ENCODE assay signal across 16 cellular contexts in genomic region chr18:49886891-49887764, GRCh38.
DNase-seq lines count a peak whose midpoint lies in the region; ATAC-seq, FAIRE-seq and TF ChIP-seq lines count a peak whose summit lies in the region.
"Had no signal": no experiment of that assay in that cellular context is flagged by ENCODE, and none has a peak within 500 bp of the region (broad histone marks: within the 10 kb centered on the region; RNA-seq: fewer than 3 reads in every experiment).

No MANE protein-coding gene starts in this region.

- no peak overlapping the region for H3K4me3 Mint-ChIP-seq in stimulated activated effector memory CD8-positive, alpha-beta T cell treated with anti-CD3 and anti-CD28 coated beads, Interleukin-12 subunit alpha, Interleukin-12 subunit beta, amount 100 ng/mL, for 72 hours
- H3K4me3 Mint-ChIP-seq in naive thymus-derived CD4-positive, alpha-beta T cell: no peak overlapping the region
- H3K4me3 Mint-ChIP-seq: T-helper 17 cell had no signal

- 29% methylated on average over 10 of the region's 10 CpGs for WGBS in GM12878 (ENCODE audit: insufficient coverage, insufficient replicate concordance, low lambda C conversion rate, missing lambda C conversion rate)

- POLR2A ChIA-PET in GM12878 (lab: Charles Lee): no interaction called here
- POLR2A ChIA-PET in naive thymus-derived CD4-positive, alpha-beta T cell (lab: Charles Lee): interaction anchor here (0.6 kb wide), 1 partner anchor 1219 kb away, joined by 6 read pairs; no protein-coding TSS in a partner anchor

- TF ChIP-seq EP300 in Ishikawa (IDR thresholded peaks at IDR 0.05; ENCODE audit: borderline replicate concordance) (no peak), GM12878 (IDR thresholded peaks at IDR 0.05; ENCODE audit: borderline replicate concordance in 1 of 2, control insufficient read depth in 1 of 2, low read depth in 2 of 2, low read length in 2 of 2) (no peak)

- TF ChIP-seq POLR2A in GM12878 (IDR thresholded peaks at IDR 0.05; ENCODE audit: low read depth, low read length): no peak

- no peak overlapping the region for H3K4me3 ChIP-seq in GM12878
- no peak overlapping the region for H3K4me3 ChIP-seq in naive thymus-derived CD4-positive, alpha-beta T cell (ENCODE audit: low read length)
- H3K4me3 ChIP-seq: body of pancreas, uterus had no signal

- no peaks in the 10 kb centered on the region for H3K9me3 Mint-ChIP-seq in activated naive CD4-positive, alpha-beta T cell treated with anti-CD3 and anti-CD28 coated beads, Interleukin-2, amount 50 U/mL, for 72 hours
- no peaks in the 10 kb centered on the region for H3K9me3 Mint-ChIP-seq in stimulated activated effector memory CD8-positive, alpha-beta T cell treated with anti-CD3 and anti-CD28 coated beads, Interleukin-12 subunit alpha, Interleukin-12 subunit beta, amount 100 ng/mL, for 72 hours
- no peaks in the 10 kb centered on the region for H3K9me3 Mint-ChIP-seq in naive thymus-derived CD4-positive, alpha-beta T cell

- H2AFZ ChIP-seq in GM12878 (ENCODE audit: control insufficient read depth, low read depth, low read length): no peak overlapping the region

- no peaks in the 10 kb centered on the region for H3K9me3 ChIP-seq in GM12878 (replicated peaks; ENCODE audit: control insufficient read depth, insufficient read depth, low read length)
- H3K9me3 ChIP-seq in naive thymus-derived CD4-positive, alpha-beta T cell (ENCODE audit: control insufficient read depth in 2 of 3, low read length in 3 of 3): no peaks in the 10 kb centered on the region
- H3K9me3 ChIP-seq: body of pancreas, uterus had no signal

- CTCF ChIA-PET in GM12878 (lab: Yijun Ruan, JAX): no interaction called here
- CTCF ChIA-PET in naive thymus-derived CD4-positive, alpha-beta T cell (lab: Charles Lee): no interaction called here

- ATAC-seq in activated naive CD4-positive, alpha-beta T cell treated with anti-CD3 and anti-CD28 coated beads, Interleukin-2, amount 50 U/mL, for 72 hours: peak; percentile 46 to 61
- no peak for ATAC-seq in GM12878
- ATAC-seq in stimulated activated effector memory CD8-positive, alpha-beta T cell treated with anti-CD3 and anti-CD28 coated beads, Interleukin-12 subunit alpha, Interleukin-12 subunit beta, amount 100 ng/mL, for 72 hours: peak; percentile 65
- no peak for ATAC-seq in naive thymus-derived CD4-positive, alpha-beta T cell
- ATAC-seq: body of pancreas, left cardiac atrium, T-helper 17 cell had no signal

- H3K9ac ChIP-seq in GM12878 (ENCODE audit: control insufficient read depth, insufficient read depth, low read length): no peak overlapping the region

- peaks cover 4 to 15% (median 10%) of the 10 kb centered on the region in 5 donors for H3K27me3 Mint-ChIP-seq in naive thymus-derived CD4-positive, alpha-beta T cell

- no peak overlapping the region for H3K4me2 ChIP-seq in GM12878 (ENCODE audit: control insufficient read depth, insufficient read depth)

- H3K27me3 ChIP-seq in GM12878 (replicated peaks in 1 of 2; ENCODE audit: control insufficient read depth in 2 of 2, insufficient read depth in 2 of 2, low read length in 1 of 2): peaks cover 0 to 3% of the 10 kb centered on the region in 2 experiments; a peak in 1 of 4 replicates
- H3K27me3 ChIP-seq in naive thymus-derived CD4-positive, alpha-beta T cell (ENCODE audit: control insufficient read depth in 2 of 2, insufficient read depth in 2 of 2, low read length in 2 of 2): no peaks in the 10 kb centered on the region
- H3K27me3 ChIP-seq: body of pancreas, uterus had no signal

- BruUV-seq in GM12878 (replicated peaks; lab: Mats Ljungman, UMichigan): no TSS peak

- H3K36me3 Mint-ChIP-seq in activated naive CD4-positive, alpha-beta T cell treated with anti-CD3 and anti-CD28 coated beads, Interleukin-2, amount 50 U/mL, for 72 hours: no peaks in the 10 kb centered on the region
- H3K36me3 Mint-ChIP-seq in stimulated activated effector memory CD8-positive, alpha-beta T cell treated with anti-CD3 and anti-CD28 coated beads, Interleukin-12 subunit alpha, Interleukin-12 subunit beta, amount 100 ng/mL, for 72 hours: no peaks in the 10 kb centered on the region
- H3K36me3 Mint-ChIP-seq in naive thymus-derived CD4-positive, alpha-beta T cell: no peaks in the 10 kb centered on the region

- no peaks in the 10 kb centered on the region for H3K4me1 Mint-ChIP-seq in stimulated activated effector memory CD8-positive, alpha-beta T cell treated with anti-CD3 and anti-CD28 coated beads, Interleukin-12 subunit alpha, Interleukin-12 subunit beta, amount 100 ng/mL, for 72 hours
- H3K4me1 Mint-ChIP-seq in naive thymus-derived CD4-positive, alpha-beta T cell: peaks cover 0 to under 1% (median 0%) of the 10 kb centered on the region in 7 donors
- H3K4me1 Mint-ChIP-seq: T-helper 17 cell had no signal

- no peaks in the 10 kb centered on the region for H3K79me2 ChIP-seq in GM12878 (ENCODE audit: control insufficient read depth, insufficient read depth, low read length)

- in situ Hi-C loops in GM12878 (cut with MboI): no loop called here

- H3K4me1 ChIP-seq in GM12878 (ENCODE audit: control insufficient read depth, insufficient read depth, low read length): no peaks in the 10 kb centered on the region
- H3K4me1 ChIP-seq in naive thymus-derived CD4-positive, alpha-beta T cell (ENCODE audit: control insufficient read depth in 2 of 2, insufficient read depth in 2 of 2, low read length in 2 of 2): no peaks in the 10 kb centered on the region
- H3K4me1 ChIP-seq: body of pancreas, uterus had no signal

- intact Hi-C loops in GM12878 (cut with micrococcal nuclease; ENCODE audit: unreplicated experiment): no loop called here
- intact Hi-C loops in naive thymus-derived CD4-positive, alpha-beta T cell (cut with micrococcal nuclease): no loop called here

- no peaks in the 10 kb centered on the region for H3K36me3 ChIP-seq in GM12878 (ENCODE audit: control insufficient read depth in 2 of 2, insufficient read depth in 2 of 2, low read length in 1 of 2)
- H3K36me3 ChIP-seq in naive thymus-derived CD4-positive, alpha-beta T cell (ENCODE audit: control insufficient read depth in 2 of 3, insufficient read depth in 3 of 3, low read length in 3 of 3): no peaks in the 10 kb centered on the region
- H3K36me3 ChIP-seq: uterus had no signal

- H3K27ac ChIP-seq in GM12878 (ENCODE audit: control insufficient read depth, insufficient read depth): no peak overlapping the region
- H3K27ac ChIP-seq in naive thymus-derived CD4-positive, alpha-beta T cell (ENCODE audit: low read depth, low read length): no peak overlapping the region
- H3K27ac ChIP-seq: body of pancreas, uterus had no signal

- FAIRE-seq in GM12878 (lab: Jason Lieb, UNC): no peak

- no peak overlapping the region for H3K27ac Mint-ChIP-seq in activated naive CD4-positive, alpha-beta T cell treated with anti-CD3 and anti-CD28 coated beads, Interleukin-2, amount 50 U/mL, for 72 hours
- no peak overlapping the region for H3K27ac Mint-ChIP-seq in stimulated activated effector memory CD8-positive, alpha-beta T cell treated with anti-CD3 and anti-CD28 coated beads, Interleukin-12 subunit alpha, Interleukin-12 subunit beta, amount 100 ng/mL, for 72 hours
- no peak overlapping the region for H3K27ac Mint-ChIP-seq in naive thymus-derived CD4-positive, alpha-beta T cell
- H3K27ac Mint-ChIP-seq: T-helper 17 cell had no signal

- no peaks in the 10 kb centered on the region for H4K20me1 ChIP-seq in GM12878 (ENCODE audit: control insufficient read depth, insufficient read depth)

- TF ChIP-seq CTCF in GM12878 (IDR thresholded peaks at IDR 0.05 in 2 of 3, conservative IDR thresholded peaks at IDR 0.05 in 1 of 3; ENCODE audit: control insufficient read depth in 2 of 3, extremely low read depth in 1 of 3, insufficient read depth in 1 of 3, low read depth in 3 of 3, low read length in 3 of 3): no peak

- RAD21 ChIA-PET in GM12878 (lab: Charles Lee; ENCODE audit: unreplicated experiment): no interaction called here

- no peak for DNase-seq in activated naive CD4-positive, alpha-beta T cell treated with anti-CD3 and anti-CD28 coated beads, Interleukin-2, amount 50 U/mL, for 72 hours (ENCODE audit: low spot score in 2 of 2)
- no peak for DNase-seq in activated naive CD4-positive, alpha-beta T cell treated with anti-CD3 and anti-CD28 coated beads, Interleukin-2, amount 50 U/mL, for 16 hours
- DNase-seq in GM12878 (ENCODE audit: low read depth, low spot score): no peak
- no peak for DNase-seq in stimulated activated effector memory CD8-positive, alpha-beta T cell treated with anti-CD3 and anti-CD28 coated beads, Interleukin-12 subunit alpha, Interleukin-12 subunit beta, amount 100 ng/mL, for 72 hours (ENCODE audit: low spot score in 2 of 2)
- no peak for DNase-seq in NCI-H748 treated with DMSO at 0.1 percent for 48 hours (lab: John Stamatoyannopoulos, UW)
- DNase-seq in activated CD4-positive, alpha-beta T cell treated with anti-CD3 and anti-CD28 coated beads, Interleukin-2, amount 50 U/mL, for 4 hours: no peak
- DNase-seq in naive thymus-derived CD4-positive, alpha-beta T cell: no peak
- DNase-seq: activated CD4-positive, alpha-beta T cell treated with anti-CD3 and anti-CD28 coated beads for 48 hours; AML-193; body of pancreas; DMS79; head of caudate nucleus; left cardiac atrium; T-helper 17 cell; uterus had no signal

- SMC1A ChIA-PET in GM12878 (lab: Charles Lee; ENCODE audit: uncharacterized antibody, unreplicated experiment): no interaction called here

- peak; percentile 9; the same call in 1 of the 2 replicates for TF ChIP-seq RAD21 in Ishikawa (IDR thresholded peaks at IDR 0.05; ENCODE audit: low read depth)
- peak; percentile 27; the same call in 1 of the 2 replicates for TF ChIP-seq RAD21 in GM12878 (IDR thresholded peaks at IDR 0.05; ENCODE audit: insufficient read depth, low read depth, low read length)

TF ChIP-seq in Ishikawa, 13 proteins besides CTCF, POLR2A, EP300 and RAD21 (continues in another document):
- TF ChIP-seq MAX (IDR thresholded peaks at IDR 0.05): no peak
- no peak for TF ChIP-seq NFIC (IDR thresholded peaks at IDR 0.05)

TF ChIP-seq in GM12878, 131 proteins besides CTCF, POLR2A, EP300 and RAD21:
- no peak for TF ChIP-seq WRNIP1 (IDR thresholded peaks at IDR 0.05; ENCODE audit: borderline replicate concordance, low read depth, low read length)
- TF ChIP-seq ATF7 (IDR thresholded peaks at IDR 0.05; ENCODE audit: low read depth): peak; percentile 35; the same call in 1 of the 2 replicates
- no peak for TF ChIP-seq SUPT20H (IDR thresholded peaks at IDR 0.05; ENCODE audit: borderline replicate concordance, control insufficient read depth, low read depth, low read length)
- no peak for TF ChIP-seq YY1 (IDR thresholded peaks at IDR 0.05; ENCODE audit: low read depth, low read length)
- TF ChIP-seq CHD1 (IDR thresholded peaks at IDR 0.05; ENCODE audit: low read depth, low read length): no peak
- no peak for TF ChIP-seq HDAC2 (IDR thresholded peaks at IDR 0.05)
- TF ChIP-seq NFYA (IDR thresholded peaks at IDR 0.05; ENCODE audit: borderline replicate concordance, low read depth, low read length): no peak

Comparison
In these comparisons a context has a peak if more than half of its experiments do, and no peak if none do; other contexts are left out.
1. ATAC-seq: peak in activated naive CD4-positive, alpha-beta T cell treated with anti-CD3 and anti-CD28 coated beads, Interleukin-2, amount 50 U/mL, for 72 hours (2 of 2) and stimulated activated effector memory CD8-positive, alpha-beta T cell treated with anti-CD3 and anti-CD28 coated beads, Interleukin-12 subunit alpha, Interleukin-12 subunit beta, amount 100 ng/mL, for 72 hours (single experiment); none in GM12878 (single experiment) and naive thymus-derived CD4-positive, alpha-beta T cell (single experiment).